Comparison of ENCODE assay signal across 1 cellular context in genomic region chr17:82076018-82076784, GRCh38.
TF ChIP-seq lines count a peak whose summit lies in the region.

No MANE protein-coding gene starts in this region.

TF ChIP-seq in HepG2, 621 proteins besides CTCF, POLR2A, EP300 and RAD21 (continued from another document):
- no peak for TF ChIP-seq SNRNP70 (IDR thresholded peaks at IDR 0.05; ENCODE audit: low read depth, low read length)
